In the genomic region with DNA sequence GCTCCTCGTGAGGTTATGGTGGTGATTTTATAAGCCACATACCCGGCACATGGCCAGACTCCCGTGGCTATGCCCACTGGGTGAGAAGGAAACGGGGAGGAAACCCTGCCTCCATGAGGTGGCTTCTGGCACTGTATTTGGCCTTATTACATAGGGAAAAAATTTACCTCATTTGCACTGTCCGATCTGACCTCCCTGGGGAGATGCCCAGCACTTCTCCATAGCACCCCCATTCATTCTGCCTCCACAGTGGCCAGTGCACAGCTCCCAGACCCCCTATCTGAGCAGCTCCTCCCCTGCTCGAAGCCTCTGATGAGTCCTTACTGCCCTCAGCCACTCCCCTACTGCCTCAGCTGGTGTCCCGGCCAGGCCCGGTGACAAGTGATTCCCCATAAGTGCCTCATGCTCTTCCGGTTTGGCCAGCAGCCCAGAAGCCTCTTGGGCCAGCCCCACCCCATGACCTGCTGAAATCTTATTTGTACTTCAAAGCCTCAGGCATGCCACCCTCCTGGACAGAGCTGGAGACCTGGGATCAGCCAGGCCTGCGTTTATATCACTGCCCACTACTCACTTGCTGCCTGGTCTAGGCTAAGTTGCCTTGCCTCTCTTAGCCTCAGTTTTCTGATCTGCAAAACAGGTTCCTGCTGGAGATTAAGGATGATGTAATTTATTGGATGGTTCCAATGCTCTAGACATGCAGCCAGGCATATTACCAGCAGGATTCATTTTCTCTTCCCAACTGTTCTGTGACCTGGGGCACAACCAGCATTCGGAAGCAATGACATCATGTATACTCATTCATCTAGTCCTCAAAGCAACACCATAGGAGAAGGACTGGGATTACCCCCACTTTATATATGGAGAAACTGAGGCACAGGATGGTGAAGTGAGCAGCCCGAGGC, we compare ENCODE assay signal across 9 cellular contexts. TPM values are rescaled to one million over a fixed set of nuclear protein-coding genes. Genes with fewer than 3 reads are reported as not detected.
A peak's percentile ranks its signal among the peaks of the same experiment; 100 is the strongest.
DNase-seq lines count a peak whose midpoint lies in the region; ATAC-seq, FAIRE-seq and TF ChIP-seq lines count a peak whose summit lies in the region.
"Had no signal": no experiment of that assay in that cellular context is flagged by ENCODE, and none has a peak within 500 bp of the region (broad histone marks: within the 10 kb centered on the region; RNA-seq: fewer than 3 reads in every experiment).

No MANE protein-coding gene starts in this region.

- peak overlapping the region; percentile 3 for H3K27ac Mint-ChIP-seq in activated T-helper 17 cell treated with anti-CD3 and anti-CD28 coated beads, Interleukin-2, amount 50 U/mL, for 72 hours

- no peak; the same call in 2 of the 3 replicates for TF ChIP-seq CTCF in A549 (IDR thresholded peaks at IDR 0.05)

- no peaks in the 10 kb centered on the region for H3K9me3 ChIP-seq in A549

- H3K27ac ChIP-seq in A549, result peak overlapping the region; percentile 66 to 75

- H3K27me3 Mint-ChIP-seq in activated T-helper 17 cell treated with anti-CD3 and anti-CD28 coated beads, Interleukin-2, amount 50 U/mL, for 72 hours, result peaks cover 2% of the 10 kb centered on the region

- DNase-seq in A549 (ENCODE audit: low read depth in 1 of 2, low spot score in 1 of 2) (peak; percentile 79 to 87), NCI-H2029 (lab: John Stamatoyannopoulos, UW) (peak; percentile 95), islet precursor cell (peak; percentile 81), T-helper 2 cell (no peak)

- ATAC-seq in A549 (peak; percentile 72 to 75), GM19463 (IDR thresholded peaks at IDR 0.05; ENCODE audit: unreplicated experiment) (peak; percentile 61), GM21367 (IDR thresholded peaks at IDR 0.05; ENCODE audit: unreplicated experiment) (no peak), GM21717 (IDR thresholded peaks at IDR 0.05; ENCODE audit: unreplicated experiment) (no peak)
- peak; percentile 44 for ATAC-seq in activated T-helper 17 cell treated with anti-CD3 and anti-CD28 coated beads, Interleukin-2, amount 50 U/mL, for 72 hours (replicated peaks)

- no peaks in the 10 kb centered on the region for H3K9me3 Mint-ChIP-seq in activated T-helper 17 cell treated with anti-CD3 and anti-CD28 coated beads, Interleukin-2, amount 50 U/mL, for 72 hours

- POLR2A ChIA-PET in A549 (lab: Yijun Ruan, JAX), result no interaction called here

- FAIRE-seq in A549 (lab: Jason Lieb, UNC), result no peak
- FAIRE-seq: G401.6 had no signal

- CTCF ChIA-PET in A549 (lab: Yijun Ruan, JAX), result interaction anchor here (0.7 to 1.5 kb wide), 4 partner anchors 20 to 87 kb away, joined by 3 read pairs; no protein-coding TSS in a partner anchor

- no peak overlapping the region for H3K4me3 ChIP-seq in A549

- no peaks in the 10 kb centered on the region for H3K36me3 Mint-ChIP-seq in activated T-helper 17 cell treated with anti-CD3 and anti-CD28 coated beads, Interleukin-2, amount 50 U/mL, for 72 hours (ENCODE audit: low read depth)

- no peak for TF ChIP-seq EP300 in A549 (IDR thresholded peaks at IDR 0.05)

- H3K4me2 ChIP-seq in A549, result peak overlapping the region; percentile 67

- WGBS in A549 (ENCODE audit: missing lambda C conversion rate), result 30% methylated on average over 12 of the region's 12 CpGs

- 0 out of 5 replicates have a peak, but pooled peaks of 1 of the 2 experiments have one; percentile 13 for TF ChIP-seq RAD21 in A549 (conservative IDR thresholded peaks at IDR 0.05 in 1 of 2, IDR thresholded peaks at IDR 0.05 in 1 of 2)

- peaks cover 47% of the 10 kb centered on the region for H3K4me1 ChIP-seq in A549

- no peak for TF ChIP-seq POLR2A in A549 (IDR thresholded peaks at IDR 0.05; ENCODE audit: low read length)

- peaks cover 3% of the 10 kb centered on the region for H3K4me1 Mint-ChIP-seq in activated T-helper 17 cell treated with anti-CD3 and anti-CD28 coated beads, Interleukin-2, amount 50 U/mL, for 72 hours

- no peak overlapping the region for H3K4me3 Mint-ChIP-seq in activated T-helper 17 cell treated with anti-CD3 and anti-CD28 coated beads, Interleukin-2, amount 50 U/mL, for 72 hours

TF ChIP-seq in A549, 52 proteins besides CTCF, POLR2A, EP300 and RAD21:
- TF ChIP-seq RNF2 (IDR thresholded peaks at IDR 0.05; ENCODE audit: borderline replicate concordance, low read depth), result no peak
- no peak for TF ChIP-seq HOXB5 (CRISPR knock-in tag; IDR thresholded peaks at IDR 0.05)
- TF ChIP-seq, protein P1, sequence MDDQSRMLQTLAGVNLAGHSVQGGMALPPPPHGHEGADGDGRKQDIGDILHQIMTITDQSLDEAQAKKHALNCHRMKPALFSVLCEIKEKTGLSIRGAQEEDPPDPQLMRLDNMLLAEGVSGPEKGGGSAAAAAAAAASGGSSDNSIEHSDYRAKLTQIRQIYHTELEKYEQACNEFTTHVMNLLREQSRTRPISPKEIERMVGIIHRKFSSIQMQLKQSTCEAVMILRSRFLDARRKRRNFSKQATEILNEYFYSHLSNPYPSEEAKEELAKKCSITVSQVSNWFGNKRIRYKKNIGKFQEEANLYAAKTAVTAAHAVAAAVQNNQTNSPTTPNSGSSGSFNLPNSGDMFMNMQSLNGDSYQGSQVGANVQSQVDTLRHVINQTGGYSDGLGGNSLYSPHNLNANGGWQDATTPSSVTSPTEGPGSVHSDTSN (IDR thresholded peaks at IDR 0.05), result no peak
- TF ChIP-seq KDM1A (IDR thresholded peaks at IDR 0.05; ENCODE audit: low read depth), result 0 out of 2 replicates have a peak, but pooled peaks have one; percentile 38
- TF ChIP-seq MYC (IDR thresholded peaks at IDR 0.05; ENCODE audit: borderline replicate concordance, low read length), result no peak
- TF ChIP-seq CHD4 (IDR thresholded peaks at IDR 0.05; ENCODE audit: borderline replicate concordance), result no peak
- 0 out of 3 replicates have a peak, but pooled peaks have one; percentile 4 for TF ChIP-seq SMC3 (IDR thresholded peaks at IDR 0.05)

RNA-seq across cellular contexts. Expression of a gene that starts 30.6 kb away (rescaled TPM):
- polyA plus RNA-seq in A549 (2011; rRNA removed) (73.3 and 76.2 TPM in 2 replicates), A549 (2017; fragmentation: RNase III; extraction: RNeasy Plus Mini Kit Qiagen cat#74134 plus additional on column Dnase treatment) (66.2 to 73.8 TPM (median 66.5 TPM) in 3 replicates)
- polyA plus RNA-seq in A549 (2012; cell fraction: cytosol; rRNA removed), result 39.4 and 55.1 TPM in 2 replicates
- polyA plus RNA-seq in A549 (2012; cell fraction: nucleus; rRNA removed), result 144 and 151 TPM in 2 replicates
- 141 and 148 TPM in 2 replicates for polyA minus RNA-seq in A549 (2011; rRNA and poly(A)+ RNA removed)
- 100 to 1,000 TPM in 1 of 2 donors, 10 to 100 TPM in 1; 80.1 to 219 TPM for total RNA-seq in activated T-helper 17 cell treated with anti-CD3 and anti-CD28 coated beads, Interleukin-2, amount 50 U/mL, for 72 hours

Comparison
In these comparisons a context has a peak if more than half of its experiments do, and no peak if none do; other contexts are left out.
1. ATAC-seq: peak in A549 (2 of 2), GM19463 (single experiment) and activated T-helper 17 cell treated with anti-CD3 and anti-CD28 coated beads, Interleukin-2, amount 50 U/mL, for 72 hours (single experiment); none in GM21367 (single experiment) and GM21717 (single experiment).
2. DNase-seq: peak in A549 (2 of 2), NCI-H2029 (single experiment) and islet precursor cell (single experiment); none in T-helper 2 cell (0 of 5).